In genomic region chr18:6437937-6438818, GRCh38 we compare ENCODE assay signal across 2 cellular contexts.
TF ChIP-seq lines count a peak whose summit lies in the region.

No MANE protein-coding gene starts in this region.

TF ChIP-seq in IMR-90, 13 proteins besides CTCF, POLR2A, EP300 and RAD21:
- TF ChIP-seq RFX5 (IDR thresholded peaks at IDR 0.05; ENCODE audit: low read depth, low read length) (no peak), MAZ (IDR thresholded peaks at IDR 0.05; ENCODE audit: borderline replicate concordance, low read depth, low read length) (no peak), RCOR1 (IDR thresholded peaks at IDR 0.05; ENCODE audit: insufficient replicate concordance, low read length) (no peak), MAFK (IDR thresholded peaks at IDR 0.05; ENCODE audit: low read depth, low read length) (no peak), NFE2L2 (IDR thresholded peaks at IDR 0.05; ENCODE audit: low read depth, low read length) (no peak), SMC3 (IDR thresholded peaks at IDR 0.05; ENCODE audit: low read depth, low read length) (no peak), CHD1 (IDR thresholded peaks at IDR 0.05; ENCODE audit: low read depth, low read length) (no peak), MXI1 (IDR thresholded peaks at IDR 0.05; ENCODE audit: borderline replicate concordance, low read depth, low read length) (no peak), CEBPB (IDR thresholded peaks at IDR 0.05; ENCODE audit: low read depth, low read length) (no peak), BHLHE40 (IDR thresholded peaks at IDR 0.05; ENCODE audit: low read depth, low read length) (no peak), FOS (IDR thresholded peaks at IDR 0.05; ENCODE audit: low read depth, low read length) (no peak), USF2 (IDR thresholded peaks at IDR 0.05; ENCODE audit: low read depth, low read length) (no peak)
- TF ChIP-seq, protein P1, sequence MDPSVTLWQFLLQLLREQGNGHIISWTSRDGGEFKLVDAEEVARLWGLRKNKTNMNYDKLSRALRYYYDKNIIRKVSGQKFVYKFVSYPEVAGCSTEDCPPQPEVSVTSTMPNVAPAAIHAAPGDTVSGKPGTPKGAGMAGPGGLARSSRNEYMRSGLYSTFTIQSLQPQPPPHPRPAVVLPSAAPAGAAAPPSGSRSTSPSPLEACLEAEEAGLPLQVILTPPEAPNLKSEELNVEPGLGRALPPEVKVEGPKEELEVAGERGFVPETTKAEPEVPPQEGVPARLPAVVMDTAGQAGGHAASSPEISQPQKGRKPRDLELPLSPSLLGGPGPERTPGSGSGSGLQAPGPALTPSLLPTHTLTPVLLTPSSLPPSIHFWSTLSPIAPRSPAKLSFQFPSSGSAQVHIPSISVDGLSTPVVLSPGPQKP (IDR thresholded peaks at IDR 0.05; ENCODE audit: borderline replicate concordance, low read depth, low read length): no peak

TF ChIP-seq in GM12878, 131 proteins besides CTCF, POLR2A, EP300 and RAD21:
- TF ChIP-seq, protein P2, sequence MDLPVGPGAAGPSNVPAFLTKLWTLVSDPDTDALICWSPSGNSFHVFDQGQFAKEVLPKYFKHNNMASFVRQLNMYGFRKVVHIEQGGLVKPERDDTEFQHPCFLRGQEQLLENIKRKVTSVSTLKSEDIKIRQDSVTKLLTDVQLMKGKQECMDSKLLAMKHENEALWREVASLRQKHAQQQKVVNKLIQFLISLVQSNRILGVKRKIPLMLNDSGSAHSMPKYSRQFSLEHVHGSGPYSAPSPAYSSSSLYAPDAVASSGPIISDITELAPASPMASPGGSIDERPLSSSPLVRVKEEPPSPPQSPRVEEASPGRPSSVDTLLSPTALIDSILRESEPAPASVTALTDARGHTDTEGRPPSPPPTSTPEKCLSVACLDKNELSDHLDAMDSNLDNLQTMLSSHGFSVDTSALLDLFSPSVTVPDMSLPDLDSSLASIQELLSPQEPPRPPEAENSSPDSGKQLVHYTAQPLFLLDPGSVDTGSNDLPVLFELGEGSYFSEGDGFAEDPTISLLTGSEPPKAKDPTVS (IDR thresholded peaks at IDR 0.05; ENCODE audit: low read depth, low read length): no peak
- 0 out of 2 replicates have a peak, but pooled peaks have one; percentile 28 for TF ChIP-seq NFIC (IDR thresholded peaks at IDR 0.05; ENCODE audit: low read depth, low read length)
- no peak for TF ChIP-seq HDAC6 (IDR thresholded peaks at IDR 0.05; ENCODE audit: unreplicated experiment)
- peak; percentile 56 for TF ChIP-seq RUNX3 (IDR thresholded peaks at IDR 0.05; ENCODE audit: low read length)
